In genomic region chr2:101823849-101824248, GRCh38 we compare ENCODE assay signal across 13 cellular contexts.
DNase-seq lines count a peak whose midpoint lies in the region; ATAC-seq, FAIRE-seq and TF ChIP-seq lines count a peak whose summit lies in the region.
"Had no signal": no experiment of that assay in that cellular context is flagged by ENCODE, and none has a peak within 500 bp of the region (broad histone marks: within the 10 kb centered on the region; RNA-seq: fewer than 3 reads in every experiment).

No MANE protein-coding gene starts in this region.

- H3K14ac ChIP-seq in mesenchymal stem cell (ENCODE audit: low read length in 2 of 2) = no peak overlapping the region

- H3K79me2 ChIP-seq in astrocyte (ENCODE audit: insufficient read depth, low read length) = peaks cover 80% of the 10 kb centered on the region

- H2BK12ac ChIP-seq in mesenchymal stem cell (ENCODE audit: low read length in 2 of 2) = no peak overlapping the region

- WGBS in mesenchymal stem cell = 79% methylated on average over 3 of the region's 4 CpGs

- intact Hi-C loops in CD4-positive, alpha-beta memory T cell (cut with micrococcal nuclease) = loop anchor here (1.0 to 2.0 kb wide), 3 partner anchors 125 to 405 kb away; no protein-coding TSS in a partner anchor

- no peak for TF ChIP-seq CTCF in astrocyte (IDR thresholded peaks at IDR 0.05; ENCODE audit: insufficient read depth, low read depth, low read length)

- H2AFZ ChIP-seq in astrocyte (ENCODE audit: low read depth, low read length) = no peak overlapping the region
- no peak overlapping the region for H2AFZ ChIP-seq in mesenchymal stem cell (ENCODE audit: low read depth, low read length)

- POLR2A ChIA-PET in CD4-positive, alpha-beta memory T cell (lab: Charles Lee; ENCODE audit: partially characterized antibody) = interaction anchor here (1.2 kb wide), 1 partner anchor 105 kb away, joined by 3 read pairs; no protein-coding TSS in a partner anchor

- no peak overlapping the region for H4K8ac ChIP-seq in mesenchymal stem cell (ENCODE audit: low read length)

- no peak overlapping the region for H3K4me3 ChIP-seq in CD4-positive, alpha-beta memory T cell (ENCODE audit: low read length in 2 of 2)
- no peak overlapping the region for H3K4me3 ChIP-seq in HUES48 (ENCODE audit: low read depth, low read length)
- no peak overlapping the region for H3K4me3 ChIP-seq in astrocyte (ENCODE audit: insufficient read depth, low read depth, low read length)
- H3K4me3 ChIP-seq in mesenchymal stem cell (ENCODE audit: insufficient read depth in 1 of 2, low read depth in 1 of 2, low read length in 2 of 2) = no peak overlapping the region
- H3K4me3 ChIP-seq: psoas muscle, transverse colon had no signal

- DNase-seq in CD4-positive, alpha-beta memory T cell = no peak
- DNase-seq in astrocyte (ENCODE audit: low read depth) (peak; percentile 70), mesenchymal stem cell (no peak), H4 (ENCODE audit: low spot score) (no peak), NCI-H1105 (lab: John Stamatoyannopoulos, UW) (no peak)
- DNase-seq: NCI-H1092, SHP77 treated with DMSO at 0.1 percent for 48 hours had no signal

- no peaks in the 10 kb centered on the region for H3K27me3 ChIP-seq in CD4-positive, alpha-beta memory T cell (ENCODE audit: insufficient read depth, low read length)
- H3K27me3 ChIP-seq in HUES48 (ENCODE audit: control insufficient read depth, insufficient read depth, low read length) (no peaks in the 10 kb centered on the region), astrocyte (ENCODE audit: insufficient read depth, low read length) (no peaks in the 10 kb centered on the region), mesenchymal stem cell (ENCODE audit: control insufficient read depth in 1 of 2, insufficient read depth in 1 of 2, low read length in 2 of 2) (no peaks in the 10 kb centered on the region)
- H3K27me3 ChIP-seq: transverse colon had no signal

- H3K18ac ChIP-seq in mesenchymal stem cell (ENCODE audit: low read depth in 1 of 2, low read length in 2 of 2) = no peak overlapping the region

- peaks cover 5% of the 10 kb centered on the region for H3K79me1 ChIP-seq in mesenchymal stem cell (replicated peaks; ENCODE audit: low read length, poor library complexity, severe bottlenecking)

- H3K23ac ChIP-seq in mesenchymal stem cell (ENCODE audit: low read length in 2 of 2) = no peak overlapping the region

- H2BK120ac ChIP-seq in mesenchymal stem cell (ENCODE audit: low read depth, low read length) = no peak overlapping the region

- CTCF ChIA-PET in CD4-positive, alpha-beta memory T cell (lab: Charles Lee; ENCODE audit: partially characterized antibody) = interaction anchor here (0.7 to 10.1 kb wide), 16 partner anchors 8 to 416 kb away, joined by 3 to 163 read pairs (median 4); partner anchors contain the start of genes MAP4K4 and RFX8

- no peak for FAIRE-seq in astrocyte (lab: Jason Lieb, UNC)

- no peaks in the 10 kb centered on the region for H3K9me3 ChIP-seq in CD4-positive, alpha-beta memory T cell (ENCODE audit: control insufficient read depth in 1 of 2, low read length in 2 of 2)
- H3K9me3 ChIP-seq in HUES48 (ENCODE audit: control insufficient read depth, insufficient read depth, low read length) = no peaks in the 10 kb centered on the region
- H3K9me3 ChIP-seq in astrocyte (ENCODE audit: insufficient read depth, low read depth, low read length) = no peaks in the 10 kb centered on the region
- no peaks in the 10 kb centered on the region for H3K9me3 ChIP-seq in mesenchymal stem cell (ENCODE audit: control insufficient read depth, low read length)
- H3K9me3 ChIP-seq: psoas muscle, transverse colon had no signal

- H3K36me3 ChIP-seq in CD4-positive, alpha-beta memory T cell (ENCODE audit: insufficient read depth, low read length) = peaks cover 17% of the 10 kb centered on the region
- H3K36me3 ChIP-seq in HUES48 (ENCODE audit: control insufficient read depth, insufficient read depth, low read length) (peaks cover 43% of the 10 kb centered on the region), astrocyte (ENCODE audit: insufficient read depth, low read length) (peaks cover 8% of the 10 kb centered on the region), mesenchymal stem cell (ENCODE audit: control insufficient read depth in 1 of 2, insufficient read depth in 2 of 2, low read depth in 1 of 2, low read length in 2 of 2) (peaks cover 0 to 58% of the 10 kb centered on the region in 2 experiments)
- H3K36me3 ChIP-seq: transverse colon had no signal

- H3K27me3 Mint-ChIP-seq in CD4-positive, alpha-beta memory T cell = no peaks in the 10 kb centered on the region
- no peaks in the 10 kb centered on the region for H3K27me3 Mint-ChIP-seq in astrocyte (ENCODE audit: low read depth, unreplicated experiment)
- H3K27me3 Mint-ChIP-seq: central memory CD8-positive, alpha-beta T cell had no signal

- H3K4me2 ChIP-seq in astrocyte (ENCODE audit: low read length) (peak overlapping the region; percentile 67), mesenchymal stem cell (ENCODE audit: low read length, poor library complexity, severe bottlenecking) (no peak overlapping the region)

- H3K9ac ChIP-seq in HUES48 (ENCODE audit: low read depth, low read length) (no peak overlapping the region), astrocyte (ENCODE audit: low read length) (peak overlapping the region; percentile 39), mesenchymal stem cell (ENCODE audit: low read length) (peak overlapping the region; percentile 7)

- peaks cover 43% of the 10 kb centered on the region for H4K20me1 ChIP-seq in astrocyte (ENCODE audit: insufficient read depth, low read length)

- no peaks in the 10 kb centered on the region for H3K9me3 Mint-ChIP-seq in CD4-positive, alpha-beta memory T cell
- H3K9me3 Mint-ChIP-seq in astrocyte (ENCODE audit: unreplicated experiment) = no peaks in the 10 kb centered on the region
- H3K9me3 Mint-ChIP-seq: central memory CD8-positive, alpha-beta T cell had no signal

- H3K4ac ChIP-seq in mesenchymal stem cell (ENCODE audit: low read depth in 1 of 2, low read length in 2 of 2) = no peak overlapping the region

- H2BK15ac ChIP-seq in mesenchymal stem cell (ENCODE audit: low read depth, poor library complexity, severe bottlenecking) = no peak overlapping the region

- H3K36me3 Mint-ChIP-seq in CD4-positive, alpha-beta memory T cell = peaks cover 21 to 34% of the 10 kb centered on the region in 2 donors
- peaks cover 2% of the 10 kb centered on the region for H3K36me3 Mint-ChIP-seq in astrocyte (ENCODE audit: low read depth, unreplicated experiment)

- H2AK5ac ChIP-seq in mesenchymal stem cell (ENCODE audit: low read length, severe bottlenecking) = no peak overlapping the region

- no peak overlapping the region for H2BK5ac ChIP-seq in mesenchymal stem cell (ENCODE audit: low read depth, low read length, poor library complexity, severe bottlenecking)

- H3K4me1 ChIP-seq in CD4-positive, alpha-beta memory T cell (ENCODE audit: insufficient read depth, low read length) = peaks cover 67% of the 10 kb centered on the region
- H3K4me1 ChIP-seq in HUES48 (ENCODE audit: control insufficient read depth, insufficient read depth, low read length) = peaks cover 17% of the 10 kb centered on the region
- H3K4me1 ChIP-seq in astrocyte (ENCODE audit: insufficient read depth, low read length) = peaks cover 62% of the 10 kb centered on the region
- H3K4me1 ChIP-seq in mesenchymal stem cell (ENCODE audit: control insufficient read depth, insufficient read depth, low read depth, low read length) = peaks cover 7% of the 10 kb centered on the region

- H3K4me1 Mint-ChIP-seq in CD4-positive, alpha-beta memory T cell = peaks cover 46 to 87% (median 67%) of the 10 kb centered on the region in 4 donors
- peaks cover 70% of the 10 kb centered on the region for H3K4me1 Mint-ChIP-seq in astrocyte (ENCODE audit: low read depth, unreplicated experiment)

- peak overlapping the region in 3 of 8 donors; percentile 12 to 21 (median 13) for H3K4me3 Mint-ChIP-seq in CD4-positive, alpha-beta memory T cell
- H3K4me3 Mint-ChIP-seq in astrocyte (ENCODE audit: unreplicated experiment) = no peak overlapping the region

- H3K27ac Mint-ChIP-seq in CD4-positive, alpha-beta memory T cell = peak overlapping the region in 4 of 7 donors; percentile 10 to 90 (median 81)
- H3K27ac Mint-ChIP-seq in astrocyte (ENCODE audit: unreplicated experiment) = peak overlapping the region; percentile 64

- H4K91ac ChIP-seq in mesenchymal stem cell (ENCODE audit: low read length) = no peak overlapping the region

- ATAC-seq in GM18519 (IDR thresholded peaks at IDR 0.05; ENCODE audit: low FRiP score, unreplicated experiment) = no peak
- ATAC-seq in GM19397 (IDR thresholded peaks at IDR 0.05; ENCODE audit: unreplicated experiment) = no peak

- no peak overlapping the region for H3K27ac ChIP-seq in CD4-positive, alpha-beta memory T cell (ENCODE audit: low read depth, low read length)
- peak overlapping the region; percentile 37 for H3K27ac ChIP-seq in HUES48 (ENCODE audit: low read depth, low read length)
- peak overlapping the region; percentile 58 for H3K27ac ChIP-seq in astrocyte (ENCODE audit: low read depth, low read length)
- H3K27ac ChIP-seq in mesenchymal stem cell (ENCODE audit: low read length, poor library complexity, severe bottlenecking) = no peak overlapping the region
- H3K27ac ChIP-seq: psoas muscle, transverse colon had no signal

Comparison
In these comparisons a context has a peak if more than half of its experiments do, and no peak if none do; other contexts are left out.
1. H3K27ac ChIP-seq: peak in HUES48 (single experiment) and astrocyte (single experiment); none in CD4-positive, alpha-beta memory T cell (single experiment) and mesenchymal stem cell (single experiment).